ENCODE assay signal across 12 cellular contexts in genomic region chr4:85486425-85487101, GRCh38. TPM values are rescaled to one million over a fixed set of nuclear protein-coding genes. Genes with fewer than 3 reads are reported as not detected.
DNase-seq lines count a peak whose midpoint lies in the region; ATAC-seq and TF ChIP-seq lines count a peak whose summit lies in the region.
"Had no signal": no experiment of that assay in that cellular context is flagged by ENCODE, and none has a peak within 500 bp of the region (broad histone marks: within the 10 kb centered on the region; RNA-seq: fewer than 3 reads in every experiment).

No MANE protein-coding gene starts in this region.

- H3K4me1 Mint-ChIP-seq in naive B cell: peaks cover 32 to 75% (median 34%) of the 10 kb centered on the region in 3 donors
- peaks cover 14% of the 10 kb centered on the region for H3K4me1 Mint-ChIP-seq in nephron progenitor cell
- H3K4me1 Mint-ChIP-seq: activated naive CD8-positive, alpha-beta T cell treated with anti-CD3 and anti-CD28 coated beads for 36 hours had no signal

- ATAC-seq in naive B cell (ENCODE audit: low read depth in 2 of 2): no peak

- DNase-seq in NCI-H1436 treated with DMSO at 0.1 percent for 48 hours (lab: John Stamatoyannopoulos, UW) (peak; percentile 9), NCI-H1436 (lab: John Stamatoyannopoulos, UW) (no peak), NCI-H2227 (lab: John Stamatoyannopoulos, UW; ENCODE audit: unreplicated experiment) (peak; percentile 18), choroid plexus epithelial cell (ENCODE audit: low read depth) (peak; percentile 68), naive B cell (no peak), nephron progenitor cell (no peak)
- no peak for DNase-seq in activated effector memory CD4-positive, alpha-beta T cell treated with anti-CD3 and anti-CD28 coated beads, Interleukin-2, amount 50 U/mL, for 16 hours
- DNase-seq in activated T-cell treated with anti-CD3 and anti-CD28 coated beads, Interleukin-2, amount 50 U/mL, for 48 hours: no peak
- DNase-seq: activated naive CD8-positive, alpha-beta T cell treated with anti-CD3 and anti-CD28 coated beads for 36 hours; esophagus squamous epithelium; NCI-H1048; NCI-H524 treated with DMSO at 0.1 percent for 48 hours had no signal

- no peak for TF ChIP-seq CTCF in choroid plexus epithelial cell (conservative IDR thresholded peaks at IDR 0.05; ENCODE audit: low read depth, low read length)
- no peak for TF ChIP-seq CTCF in nephron progenitor cell (IDR thresholded peaks at IDR 0.05)

- H3K4me3 Mint-ChIP-seq in naive B cell: no peak overlapping the region
- H3K4me3 Mint-ChIP-seq in nephron progenitor cell: no peak overlapping the region
- H3K4me3 Mint-ChIP-seq: activated naive CD8-positive, alpha-beta T cell treated with anti-CD3 and anti-CD28 coated beads for 36 hours had no signal

- H3K36me3 Mint-ChIP-seq in naive B cell: no peaks in the 10 kb centered on the region
- no peaks in the 10 kb centered on the region for H3K36me3 Mint-ChIP-seq in nephron progenitor cell (ENCODE audit: low read depth)
- H3K36me3 Mint-ChIP-seq: activated naive CD8-positive, alpha-beta T cell treated with anti-CD3 and anti-CD28 coated beads for 36 hours had no signal

- H3K4me3 ChIP-seq in choroid plexus epithelial cell (ENCODE audit: low read depth, low read length): no peak overlapping the region
- H3K4me3 ChIP-seq: esophagus squamous epithelium had no signal

- no peaks in the 10 kb centered on the region for H3K27me3 Mint-ChIP-seq in naive B cell
- no peaks in the 10 kb centered on the region for H3K27me3 Mint-ChIP-seq in nephron progenitor cell (ENCODE audit: low read depth, poor library complexity)

- H3K9me3 Mint-ChIP-seq in naive B cell: no peaks in the 10 kb centered on the region
- H3K9me3 Mint-ChIP-seq in nephron progenitor cell: no peaks in the 10 kb centered on the region
- H3K9me3 Mint-ChIP-seq: activated naive CD8-positive, alpha-beta T cell treated with anti-CD3 and anti-CD28 coated beads for 36 hours had no signal

- H3K27ac Mint-ChIP-seq in naive B cell: peak overlapping the region in 5 of 6 donors; percentile 41 to 77 (median 70)
- no peak overlapping the region for H3K27ac Mint-ChIP-seq in nephron progenitor cell
- H3K27ac Mint-ChIP-seq: activated naive CD8-positive, alpha-beta T cell treated with anti-CD3 and anti-CD28 coated beads for 36 hours had no signal

RNA-seq across cellular contexts. Expression of gene ARHGAP24, which starts 11.6 kb away (rescaled TPM):
- polyA plus RNA-seq in naive B cell (ENCODE audit: low read depth in 6 of 6): 100 to 1,000 TPM in 4 of 6 donors, 10 to 100 TPM in 2; 32.0 to 136 (median 109) TPM

Comparison
In these comparisons a context has a peak if more than half of its experiments do, and no peak if none do; other contexts are left out.
1. DNase-seq: peak in NCI-H1436 treated with DMSO at 0.1 percent for 48 hours (single experiment), NCI-H2227 (single experiment) and choroid plexus epithelial cell (single experiment); none in NCI-H1436 (single experiment), naive B cell (single experiment), nephron progenitor cell (single experiment), activated effector memory CD4-positive, alpha-beta T cell treated with anti-CD3 and anti-CD28 coated beads, Interleukin-2, amount 50 U/mL, for 16 hours (single experiment) and activated T-cell treated with anti-CD3 and anti-CD28 coated beads, Interleukin-2, amount 50 U/mL, for 48 hours (0 of 2).